In genomic region chr3:149085828-149086231, GRCh38 we compare ENCODE assay signal across 8 cellular contexts. TPM values are rescaled to one million over a fixed set of nuclear protein-coding genes. Genes with fewer than 3 reads are reported as not detected.
DNase-seq lines count a peak whose midpoint lies in the region; ATAC-seq and TF ChIP-seq lines count a peak whose summit lies in the region.

No MANE protein-coding gene starts in this region.

- no peak for TF ChIP-seq CTCF in OCI-LY7 (conservative IDR thresholded peaks at IDR 0.05; ENCODE audit: low read length)

- no TSS peak for BruUV-seq in OCI-LY7 (replicated peaks; lab: Mats Ljungman, UMichigan)

- peak overlapping the region; percentile 87 for H3K4me2 ChIP-seq in OCI-LY7 (ENCODE audit: low read length)

- ATAC-seq in GM18907 (IDR thresholded peaks at IDR 0.05; ENCODE audit: unreplicated experiment) (peak; percentile 39), HG03097 (IDR thresholded peaks at IDR 0.05; ENCODE audit: low FRiP score, unreplicated experiment) (peak; percentile 11), left colon (peak; percentile 67)
- peak; percentile 65 for ATAC-seq in stimulated activated naive CD8-positive, alpha-beta T cell treated with anti-CD3 and anti-CD28 coated beads, Interleukin-15, amount 100 ng/mL, for 72 hours

- peaks cover 67% of the 10 kb centered on the region for H3K4me1 ChIP-seq in OCI-LY7 (ENCODE audit: insufficient read depth, low read length, poor library complexity, severe bottlenecking)

- H3K4me3 ChIP-seq in OCI-LY7 (ENCODE audit: low read depth, low read length, poor library complexity, severe bottlenecking), result peak overlapping the region; percentile 95

- H4K20me1 ChIP-seq in OCI-LY7 (ENCODE audit: insufficient read depth, low read length), result peaks cover 22% of the 10 kb centered on the region; the same call in 1 of the 2 replicates

- peak overlapping the region; percentile 53; the same call in 1 of the 2 replicates for H2AFZ ChIP-seq in OCI-LY7 (ENCODE audit: low read length)

- no peaks in the 10 kb centered on the region for H3K9me2 ChIP-seq in OCI-LY7 (ENCODE audit: insufficient read depth, low read length)

- intact Hi-C loops in OCI-LY7 (cut with micrococcal nuclease; ENCODE audit: unreplicated experiment) (loop anchor here (2.0 to 5.0 kb wide), 2 partner anchors 95 to 1321 kb away; partner anchors contain the start of genes GYG1 and TSC22D2), left colon (cut with DNase I, micrococcal nuclease) (no loop called here)

- peaks cover 25% of the 10 kb centered on the region for H3K4me1 Mint-ChIP-seq in stimulated activated naive CD8-positive, alpha-beta T cell treated with anti-CD3 and anti-CD28 coated beads, Interleukin-15, amount 100 ng/mL, for 72 hours

- no peaks in the 10 kb centered on the region for H3K9me3 Mint-ChIP-seq in stimulated activated naive CD8-positive, alpha-beta T cell treated with anti-CD3 and anti-CD28 coated beads, Interleukin-15, amount 100 ng/mL, for 72 hours

- H3K36me3 ChIP-seq in OCI-LY7 (ENCODE audit: insufficient read depth, low read length), result peaks cover 43% of the 10 kb centered on the region

- no peaks in the 10 kb centered on the region; the same call in 1 of the 2 replicates for H3K9me3 ChIP-seq in OCI-LY7 (ENCODE audit: low read length)

- DNase-seq in COLO829 (ENCODE audit: low spot score) (peak; percentile 41), OCI-LY7 (ENCODE audit: low spot score) (peak; percentile 55), cerebellar cortex (ENCODE audit: low spot score) (peak; percentile 67), left colon (no peak), T1000 (lab: John Stamatoyannopoulos, UW) (no peak)
- DNase-seq in stimulated activated naive CD8-positive, alpha-beta T cell treated with anti-CD3 and anti-CD28 coated beads, Interleukin-15, amount 100 ng/mL, for 72 hours, result peak in 1 of 2 donors; percentile 30

- no peaks in the 10 kb centered on the region for H3K27me3 Mint-ChIP-seq in stimulated activated naive CD8-positive, alpha-beta T cell treated with anti-CD3 and anti-CD28 coated beads, Interleukin-15, amount 100 ng/mL, for 72 hours

- H3K79me2 ChIP-seq in OCI-LY7 (ENCODE audit: insufficient read depth, low read depth, low read length), result peaks cover 54% of the 10 kb centered on the region

- H3K27ac Mint-ChIP-seq in stimulated activated naive CD8-positive, alpha-beta T cell treated with anti-CD3 and anti-CD28 coated beads, Interleukin-15, amount 100 ng/mL, for 72 hours, result peak overlapping the region in 1 of 2 donors; percentile 89

- POLR2A ChIA-PET in OCI-LY7 (lab: Charles Lee), result interaction anchor here (1.0 to 1.7 kb wide), 5 partner anchors 10 to 60 kb away, joined by 3 to 7 read pairs (median 4); no protein-coding TSS in a partner anchor

- peak overlapping the region; percentile 72 for H3K27ac ChIP-seq in OCI-LY7 (ENCODE audit: low read depth, low read length, poor library complexity, severe bottlenecking)

- CTCF ChIA-PET in OCI-LY7 (lab: Charles Lee; ENCODE audit: unreplicated experiment), result no interaction called here

- peak overlapping the region; percentile 97 for H3K4me3 Mint-ChIP-seq in stimulated activated naive CD8-positive, alpha-beta T cell treated with anti-CD3 and anti-CD28 coated beads, Interleukin-15, amount 100 ng/mL, for 72 hours

RNA-seq across cellular contexts. Expression of gene HLTF, which starts 0.5 kb away (rescaled TPM):
- 97.5 and 106 TPM in 2 replicates for total RNA-seq in OCI-LY7 (2014; rRNA removed; shearing (Covaris generic))
- 107 and 121 TPM in 2 replicates for total RNA-seq in OCI-LY7 (2022)
- 10 to 100 TPM; 10.5 to 10.8 TPM for total RNA-seq in left colon

RNA-seq across cellular contexts. Expression of gene HPS3, which starts 43.6 kb away (rescaled TPM):
- total RNA-seq in OCI-LY7 (2014; rRNA removed; shearing (Covaris generic)), result 18.5 and 26.2 TPM in 2 replicates
- total RNA-seq in OCI-LY7 (2022), result 38.8 and 46.3 TPM in 2 replicates
- total RNA-seq in left colon, result 10 to 100 TPM; 15.0 to 18.1 TPM

Comparison
In these comparisons a context has a peak if more than half of its experiments do, and no peak if none do; other contexts are left out.
1. DNase-seq: peak in COLO829 (single experiment), OCI-LY7 (single experiment) and cerebellar cortex (single experiment); none in left colon (0 of 2) and T1000 (single experiment).
2. ATAC-seq: peak in every context shown above with its lines; median percentile 67 in left colon; 65 in stimulated activated naive CD8-positive, alpha-beta T cell treated with anti-CD3 and anti-CD28 coated beads, Interleukin-15, amount 100 ng/mL, for 72 hours; 39 in GM18907; 11 in HG03097.
3. RNA of gene HLTF, which starts 0.5 kb away (total RNA-seq): 97.5 to 121 TPM in OCI-LY7; 10.5 to 10.8 TPM in left colon; every median in the first group is over 4 times any median in the second.